In the genomic region with DNA sequence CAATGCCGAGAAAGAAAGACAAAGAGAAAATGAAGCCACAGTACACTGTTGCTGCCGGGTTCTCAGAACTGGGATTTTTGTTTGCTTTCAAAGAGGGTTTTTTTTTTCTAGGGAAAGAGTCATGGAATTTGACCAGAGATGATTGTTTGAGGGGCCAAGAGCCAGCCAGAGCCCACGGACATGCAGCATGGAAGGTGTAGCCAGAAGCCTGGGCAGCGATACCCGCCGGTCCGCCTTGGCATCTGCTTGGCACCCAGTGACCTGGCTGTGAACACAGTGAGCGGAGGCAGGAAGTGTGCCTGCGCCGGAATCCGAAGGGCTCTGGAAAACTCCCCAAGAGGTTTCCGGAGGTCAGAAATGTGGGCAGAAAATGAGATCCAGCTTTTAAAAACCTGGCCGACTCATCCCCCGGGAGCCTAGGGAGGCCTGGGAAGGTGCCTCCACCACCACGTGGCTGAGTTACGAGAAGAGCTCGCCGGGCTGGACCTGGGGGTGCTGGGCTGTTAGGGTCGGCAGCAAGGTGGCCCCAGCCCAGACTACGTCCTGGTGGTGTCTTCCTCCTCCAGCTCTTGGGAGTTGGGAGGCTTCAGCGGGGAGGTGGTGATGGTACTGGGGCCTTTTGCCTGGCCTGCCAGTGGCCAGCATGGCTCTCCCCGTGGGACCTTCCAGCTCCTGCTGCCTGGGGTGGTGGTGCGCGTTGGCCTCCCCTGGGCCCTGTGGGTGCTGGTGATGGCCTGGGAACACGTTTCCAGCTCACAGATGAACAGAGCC, we compare ENCODE assay signal across 9 cellular contexts.
DNase-seq lines count a peak whose midpoint lies in the region; ATAC-seq and TF ChIP-seq lines count a peak whose summit lies in the region.
"Had no signal": no experiment of that assay in that cellular context is flagged by ENCODE, and none has a peak within 500 bp of the region (broad histone marks: within the 10 kb centered on the region; RNA-seq: fewer than 3 reads in every experiment).

No MANE protein-coding gene starts in this region.

- H3K9me3 Mint-ChIP-seq in nephron, result no peaks in the 10 kb centered on the region
- H3K9me3 Mint-ChIP-seq in activated T-helper 1 cell treated with anti-CD3 and anti-CD28 coated beads, Interleukin-12 subunit alpha, Interleukin-12 subunit beta, Interleukin-2, Interleukin-4 antibody, amounts not matched to agents 30 ng/mL and 10 ng/mL and 1 ng/mL, durations not matched to agents 14 hours and 24 hours and 36 hours, result no peaks in the 10 kb centered on the region
- H3K9me3 Mint-ChIP-seq: activated naive CD8-positive, alpha-beta T cell treated with anti-CD3 and anti-CD28 coated beads, Interleukin-2, amount 10 ng/mL, durations not matched to agents 7 days and 5 days had no signal

- H3K4me1 Mint-ChIP-seq in nephron, result peaks cover 37% of the 10 kb centered on the region
- no peaks in the 10 kb centered on the region for H3K4me1 Mint-ChIP-seq in activated T-helper 1 cell treated with anti-CD3 and anti-CD28 coated beads, Interleukin-12 subunit alpha, Interleukin-12 subunit beta, Interleukin-2, Interleukin-4 antibody, amounts not matched to agents 30 ng/mL and 10 ng/mL and 1 ng/mL, durations not matched to agents 14 hours and 24 hours and 36 hours (ENCODE audit: low read depth)

- H3K9ac ChIP-seq in SK-N-SH (peak overlapping the region; percentile 100), smooth muscle cell (ENCODE audit: low read depth) (no peak overlapping the region)

- H3K27me3 Mint-ChIP-seq in nephron (ENCODE audit: low read depth), result peaks cover 4% of the 10 kb centered on the region
- H3K27me3 Mint-ChIP-seq in activated T-helper 1 cell treated with anti-CD3 and anti-CD28 coated beads, Interleukin-12 subunit alpha, Interleukin-12 subunit beta, Interleukin-2, Interleukin-4 antibody, amounts not matched to agents 30 ng/mL and 10 ng/mL and 1 ng/mL, durations not matched to agents 14 hours and 24 hours and 36 hours (ENCODE audit: insufficient read depth), result no peaks in the 10 kb centered on the region
- H3K27me3 Mint-ChIP-seq: activated naive CD8-positive, alpha-beta T cell treated with anti-CD3 and anti-CD28 coated beads, Interleukin-2, amount 10 ng/mL, durations not matched to agents 7 days and 5 days had no signal

- H3K4me1 ChIP-seq in SK-N-SH (ENCODE audit: control insufficient read depth in 1 of 2, insufficient read depth in 2 of 2, low read depth in 1 of 2, low read length in 1 of 2) (peaks cover 45 to 98% of the 10 kb centered on the region in 2 experiments), smooth muscle cell (ENCODE audit: low read depth) (no peaks in the 10 kb centered on the region)

- no peak for TF ChIP-seq EP300 in SK-N-SH (IDR thresholded peaks at IDR 0.05; ENCODE audit: borderline replicate concordance in 1 of 2, low read depth in 1 of 2, low read length in 1 of 2)

- intact Hi-C loops in activated T-helper 1 cell treated with anti-CD3 and anti-CD28 coated beads, Interleukin-12 subunit alpha, Interleukin-12 subunit beta, Interleukin-2, Interleukin-4 antibody, amounts not matched to agents 30 ng/mL and 10 ng/mL and 1 ng/mL, durations not matched to agents 14 hours and 24 hours and 36 hours (cut with micrococcal nuclease), result no loop called here

- peak overlapping the region; percentile 50 to 90 (median 61) for H3K27ac Mint-ChIP-seq in nephron
- no peak overlapping the region for H3K27ac Mint-ChIP-seq in activated T-helper 1 cell treated with anti-CD3 and anti-CD28 coated beads, Interleukin-12 subunit alpha, Interleukin-12 subunit beta, Interleukin-2, Interleukin-4 antibody, amounts not matched to agents 30 ng/mL and 10 ng/mL and 1 ng/mL, durations not matched to agents 14 hours and 24 hours and 36 hours
- H3K27ac Mint-ChIP-seq: activated naive CD8-positive, alpha-beta T cell treated with anti-CD3 and anti-CD28 coated beads, Interleukin-2, amount 10 ng/mL, durations not matched to agents 7 days and 5 days had no signal

- no peak overlapping the region for H3K4me3 Mint-ChIP-seq in nephron
- H3K4me3 Mint-ChIP-seq in activated T-helper 1 cell treated with anti-CD3 and anti-CD28 coated beads, Interleukin-12 subunit alpha, Interleukin-12 subunit beta, Interleukin-2, Interleukin-4 antibody, amounts not matched to agents 30 ng/mL and 10 ng/mL and 1 ng/mL, durations not matched to agents 14 hours and 24 hours and 36 hours, result no peak overlapping the region
- H3K4me3 Mint-ChIP-seq: activated naive CD8-positive, alpha-beta T cell treated with anti-CD3 and anti-CD28 coated beads, Interleukin-2, amount 10 ng/mL, durations not matched to agents 7 days and 5 days had no signal

- H3K27ac ChIP-seq in SK-N-SH (ENCODE audit: low read depth in 2 of 2, low read length in 1 of 2) (peak overlapping the region; percentile 96 to 100), smooth muscle cell (ENCODE audit: low read depth) (no peak overlapping the region)

- H3K4me2 ChIP-seq in SK-N-SH, result peak overlapping the region; percentile 99
- H3K4me2 ChIP-seq in smooth muscle cell, result no peak overlapping the region

- DNase-seq in SK-N-SH (no peak), fibroblast of mammary gland (ENCODE audit: low read depth) (peak; percentile 80), Kasumi-1 (lab: John Stamatoyannopoulos, UW) (no peak), smooth muscle cell (lab: John Stamatoyannopoulos, UW; ENCODE audit: unreplicated experiment) (no peak)
- no peak for DNase-seq in activated T-helper 1 cell treated with anti-CD3 and anti-CD28 coated beads, Interleukin-12 subunit alpha, Interleukin-12 subunit beta, Interleukin-2, Interleukin-4 antibody, amounts not matched to agents 30 ng/mL and 10 ng/mL and 1 ng/mL, durations not matched to agents 14 hours and 24 hours and 36 hours (ENCODE audit: low spot score)
- DNase-seq: activated naive CD8-positive, alpha-beta T cell treated with anti-CD3 and anti-CD28 coated beads, Interleukin-2, amount 10 ng/mL, durations not matched to agents 7 days and 5 days; NCI-H1105 had no signal

- H2AFZ ChIP-seq in SK-N-SH (ENCODE audit: low read depth), result no peak overlapping the region
- no peak overlapping the region for H2AFZ ChIP-seq in smooth muscle cell (ENCODE audit: low read depth)

- H4K20me1 ChIP-seq in SK-N-SH (ENCODE audit: insufficient read depth) (peaks cover 100% of the 10 kb centered on the region), smooth muscle cell (ENCODE audit: low read depth) (no peaks in the 10 kb centered on the region)

- ATAC-seq in GM21576 (IDR thresholded peaks at IDR 0.05; ENCODE audit: unreplicated experiment), result no peak

- WGBS in SK-N-SH (ENCODE audit: low lambda C conversion rate), result 30% methylated on average over 21 of the region's 25 CpGs
- WGBS in smooth muscle cell (ENCODE audit: low lambda C conversion rate), result 94% methylated on average over 25 of the region's 25 CpGs

- no peaks in the 10 kb centered on the region for H3K9me2 ChIP-seq in SK-N-SH

- H3K4me3 ChIP-seq in SK-N-SH (ENCODE audit: low read depth in 2 of 2, low read length in 1 of 2) (peak overlapping the region; percentile 90 to 92), fibroblast of mammary gland (ENCODE audit: control insufficient read depth, low read depth, low read length) (peak overlapping the region; percentile 94), smooth muscle cell (no peak overlapping the region)

- H3F3A ChIP-seq in SK-N-SH (replicated peaks; ENCODE audit: insufficient read depth) (peaks cover 73% of the 10 kb centered on the region), smooth muscle cell (ENCODE audit: low read depth) (no peaks in the 10 kb centered on the region)

- CTCF ChIA-PET in SK-N-SH (lab: Yijun Ruan, JAX), result interaction anchor here (0.8 to 3.2 kb wide), 14 partner anchors 10 to 94 kb away, joined by 3 to 23 read pairs (median 5); no protein-coding TSS in a partner anchor

- H3K36me3 ChIP-seq in SK-N-SH (replicated peaks in 1 of 2; ENCODE audit: control insufficient read depth in 1 of 2, insufficient read depth in 2 of 2, low read length in 1 of 2), result peaks cover 69 to 89% of the 10 kb centered on the region in 2 experiments
- no peaks in the 10 kb centered on the region for H3K36me3 ChIP-seq in smooth muscle cell (ENCODE audit: low read depth)

- no peak for TF ChIP-seq CTCF in SK-N-SH (IDR thresholded peaks at IDR 0.05)
- TF ChIP-seq CTCF in fibroblast of mammary gland (conservative IDR thresholded peaks at IDR 0.05; ENCODE audit: control insufficient read depth, insufficient read depth, low read depth, low read length), result no peak
- no peak for TF ChIP-seq CTCF in nephron (IDR thresholded peaks at IDR 0.05; ENCODE audit: unreplicated experiment in 3 of 3)
- TF ChIP-seq CTCF in smooth muscle cell (IDR thresholded peaks at IDR 0.05; ENCODE audit: borderline replicate concordance, insufficient read depth, poor library complexity, severe bottlenecking), result no peak

- H3K9me3 ChIP-seq in SK-N-SH (no peaks in the 10 kb centered on the region), smooth muscle cell (replicated peaks; ENCODE audit: low read depth) (no peaks in the 10 kb centered on the region)

- POLR2A ChIA-PET in SK-N-SH (lab: Yijun Ruan, JAX), result interaction anchor here (0.6 to 6.3 kb wide), 19 partner anchors 10 to 94 kb away, joined by 3 to 83 read pairs (median 4); no protein-coding TSS in a partner anchor

- H3K79me2 ChIP-seq in SK-N-SH (ENCODE audit: insufficient read depth), result peaks cover 100% of the 10 kb centered on the region
- H3K79me2 ChIP-seq in smooth muscle cell (ENCODE audit: low read depth), result no peaks in the 10 kb centered on the region

- no peak for TF ChIP-seq RAD21 in SK-N-SH (IDR thresholded peaks at IDR 0.05; ENCODE audit: low read length)

- H3K27me3 ChIP-seq in SK-N-SH (ENCODE audit: insufficient read depth), result no peaks in the 10 kb centered on the region
- H3K27me3 ChIP-seq in smooth muscle cell (ENCODE audit: low read depth), result no peaks in the 10 kb centered on the region

- no peaks in the 10 kb centered on the region for H3K36me3 Mint-ChIP-seq in nephron (ENCODE audit: low read depth)
- H3K36me3 Mint-ChIP-seq in activated T-helper 1 cell treated with anti-CD3 and anti-CD28 coated beads, Interleukin-12 subunit alpha, Interleukin-12 subunit beta, Interleukin-2, Interleukin-4 antibody, amounts not matched to agents 30 ng/mL and 10 ng/mL and 1 ng/mL, durations not matched to agents 14 hours and 24 hours and 36 hours (ENCODE audit: low read depth), result no peaks in the 10 kb centered on the region
- H3K36me3 Mint-ChIP-seq: activated naive CD8-positive, alpha-beta T cell treated with anti-CD3 and anti-CD28 coated beads, Interleukin-2, amount 10 ng/mL, durations not matched to agents 7 days and 5 days had no signal

TF ChIP-seq in SK-N-SH, 30 proteins besides CTCF, POLR2A, EP300 and RAD21 (continues in another document):
- TF ChIP-seq RXRA (IDR thresholded peaks at IDR 0.05; ENCODE audit: borderline replicate concordance, low read depth) (no peak; the same call in 1 of the 2 replicates), FOSL2 (IDR thresholded peaks at IDR 0.05; ENCODE audit: borderline replicate concordance, low read depth) (no peak), GATA2 (CRISPR knock-in tag; IDR thresholded peaks at IDR 0.05) (no peak), NRF1 (IDR thresholded peaks at IDR 0.05; ENCODE audit: low read depth, low read length) (no peak), POLR2AphosphoS5 (IDR thresholded peaks at IDR 0.05; ENCODE audit: low read depth, low read length) (peak; percentile 38; the same call in 1 of the 2 replicates), FOXJ3 (CRISPR knock-in tag; IDR thresholded peaks at IDR 0.05) (no peak), TEAD4 (IDR thresholded peaks at IDR 0.05; ENCODE audit: borderline replicate concordance, insufficient read depth) (0 out of 2 replicates have a peak, but pooled peaks have one; percentile 12)
